In the genomic region with DNA sequence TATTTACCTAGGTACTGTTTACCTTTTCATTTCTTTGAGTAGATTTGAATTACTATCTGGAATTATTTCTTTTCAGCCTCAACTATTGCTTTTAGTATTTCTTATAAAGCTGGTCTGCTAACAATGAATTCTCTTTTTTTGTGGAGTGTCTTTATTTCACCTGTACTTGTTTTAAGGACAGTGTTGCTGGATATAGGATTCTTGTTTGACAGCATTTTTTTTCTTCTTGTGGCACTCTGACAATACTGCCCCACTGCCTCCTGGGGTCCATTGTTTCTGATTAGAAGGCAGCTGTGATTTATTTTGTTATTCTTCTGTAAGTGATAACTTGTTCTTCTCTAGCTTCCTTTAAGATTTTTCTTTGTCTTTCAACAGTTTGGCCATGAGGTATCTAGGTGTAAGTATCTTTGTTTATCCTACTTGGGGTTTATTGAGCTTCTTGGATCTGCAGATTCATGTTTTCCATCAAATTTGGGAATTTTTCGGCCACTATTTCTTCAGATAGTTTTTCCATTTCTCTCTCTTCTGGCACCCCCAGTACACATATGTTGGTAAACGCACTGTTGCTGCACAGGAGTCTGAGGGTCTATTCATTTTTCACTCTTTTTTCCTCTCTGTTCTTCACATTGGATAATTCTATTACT, we compare ENCODE assay signal across 26 cellular contexts.
"Had no signal": no experiment of that assay in that cellular context is flagged by ENCODE, and none has a peak within 500 bp of the region (broad histone marks: within the 10 kb centered on the region; RNA-seq: fewer than 3 reads in every experiment).

No MANE protein-coding gene starts in this region.

- ATAC-seq: stimulated activated effector memory CD8-positive, alpha-beta T cell treated with anti-CD3 and anti-CD28 coated beads, Interleukin-12 subunit alpha, Interleukin-12 subunit beta, amount 100 ng/mL, for 72 hours; stimulated activated memory B cell treated with anti-CD40 and anti-IgM and Interleukin-4, amounts not matched to agents 10 μg/mL and 1 μg/mL and 100 μg/mL, for 72 hours; stimulated activated naive B cell treated with anti-CD40 and anti-IgM and Interleukin-4, amounts not matched to agents 10 μg/mL and 1 μg/mL and 100 μg/mL, for 72 hours; stimulated activated naive CD8-positive, alpha-beta T cell treated with anti-CD3 and anti-CD28 coated beads, Interleukin-15, amount 100 ng/mL, for 72 hours; stimulated activated naive CD8-positive, alpha-beta T cell treated with anti-CD3 and anti-CD28 coated beads, Interleukin-15, Interleukin-2, amounts not matched to agents 100 U/mL and 50 U/mL, for 24 hours had no signal

- DNase-seq: stimulated activated CD4-positive, alpha-beta T cell treated with anti-CD3 and anti-CD28 coated beads, Interleukin-2, amount 100 ng/mL, for 48 hours; stimulated activated CD4-positive, alpha-beta T cell treated with anti-CD3 and anti-CD28 coated beads, Interleukin-4, amount 100 ng/mL, for 1 hour; stimulated activated CD4-positive, alpha-beta T cell treated with anti-CD3 and anti-CD28 coated beads, Interleukin-4, amount 100 ng/mL, for 24 hours; stimulated activated CD4-positive, alpha-beta T cell treated with anti-CD3 and anti-CD28 coated beads, Interleukin-4, amount 100 ng/mL, for 4 hours; stimulated activated CD8-positive, alpha-beta memory T cell treated with anti-CD3 and anti-CD28 coated beads, Interleukin-4, amount 100 ng/mL, for 48 hours; stimulated activated naive B cell treated with anti-CD40 and anti-IgM and Interleukin-4, amounts not matched to agents 10 μg/mL and 1 μg/mL and 100 μg/mL, for 72 hours; stimulated activated naive CD4-positive, alpha-beta T cell; stimulated activated naive CD4-positive, alpha-beta T cell treated with Interleukin-2 at 50 U/mL for 16 hours; stimulated activated naive CD8-positive, alpha-beta T cell treated with anti-CD3 and anti-CD28 coated beads, Interleukin-15, amount 100 ng/mL, for 72 hours; stimulated activated naive CD8-positive, alpha-beta T cell treated with anti-CD3 and anti-CD28 coated beads, Interleukin-15, Interleukin-2, amounts not matched to agents 100 U/mL and 50 U/mL, for 24 hours; stomach; substantia nigra; testis; thyroid gland; transverse colon; upper lobe of left lung; upper lobe of right lung; uterus had no signal

- H3K36me3 ChIP-seq: stomach, suprapubic skin, thoracic aorta, thyroid gland, tibial nerve, transverse colon, upper lobe of left lung, upper lobe of right lung, uterus, vagina had no signal

- H3K9me3 ChIP-seq: suprapubic skin, testis, thyroid gland, upper lobe of left lung, upper lobe of right lung, uterus, vagina had no signal

- H3K4me3 Mint-ChIP-seq: stimulated activated effector memory CD8-positive, alpha-beta T cell treated with anti-CD3 and anti-CD28 coated beads, Interleukin-12 subunit alpha, Interleukin-12 subunit beta, amount 100 ng/mL, for 72 hours; stimulated activated memory B cell treated with anti-CD40 and anti-IgM and Interleukin-4, amounts not matched to agents 10 μg/mL and 1 μg/mL and 100 μg/mL, for 72 hours; stimulated activated naive B cell treated with anti-CD40 and anti-IgM and Interleukin-4, amounts not matched to agents 10 μg/mL and 1 μg/mL and 100 μg/mL, for 72 hours; stimulated activated naive CD8-positive, alpha-beta T cell treated with anti-CD3 and anti-CD28 coated beads, Interleukin-15, amount 100 ng/mL, for 72 hours; stimulated activated naive CD8-positive, alpha-beta T cell treated with anti-CD3 and anti-CD28 coated beads, Interleukin-15, Interleukin-2, amounts not matched to agents 100 ng/mL and 50 ng/mL, for 24 hours; type B pancreatic cell had no signal

- H3K36me3 Mint-ChIP-seq: stimulated activated effector memory CD8-positive, alpha-beta T cell treated with anti-CD3 and anti-CD28 coated beads, Interleukin-12 subunit alpha, Interleukin-12 subunit beta, amount 100 ng/mL, for 72 hours; type B pancreatic cell had no signal

- H3K27me3 Mint-ChIP-seq: stimulated activated memory B cell treated with anti-CD40 and anti-IgM and Interleukin-4, amounts not matched to agents 10 μg/mL and 1 μg/mL and 100 μg/mL, for 72 hours; stimulated activated naive B cell treated with anti-CD40 and anti-IgM and Interleukin-4, amounts not matched to agents 10 μg/mL and 1 μg/mL and 100 μg/mL, for 72 hours; stimulated activated naive CD8-positive, alpha-beta T cell treated with anti-CD3 and anti-CD28 coated beads, Interleukin-15, amount 100 ng/mL, for 72 hours; stimulated activated naive CD8-positive, alpha-beta T cell treated with anti-CD3 and anti-CD28 coated beads, Interleukin-15, Interleukin-2, amounts not matched to agents 100 ng/mL and 50 ng/mL, for 24 hours; type B pancreatic cell had no signal

- H3K27ac ChIP-seq: stomach, suprapubic skin, testis, thoracic aorta, thyroid gland, tibial nerve, transverse colon, upper lobe of left lung, upper lobe of right lung, uterus, vagina had no signal

- H3K4me1 Mint-ChIP-seq: stimulated activated effector memory CD8-positive, alpha-beta T cell treated with anti-CD3 and anti-CD28 coated beads, Interleukin-12 subunit alpha, Interleukin-12 subunit beta, amount 100 ng/mL, for 72 hours; stimulated activated memory B cell treated with anti-CD40 and anti-IgM and Interleukin-4, amounts not matched to agents 10 μg/mL and 1 μg/mL and 100 μg/mL, for 72 hours; stimulated activated naive B cell treated with anti-CD40 and anti-IgM and Interleukin-4, amounts not matched to agents 10 μg/mL and 1 μg/mL and 100 μg/mL, for 72 hours had no signal

- H3K4me1 ChIP-seq: suprapubic skin, testis, thyroid gland, tibial nerve, transverse colon, upper lobe of left lung, upper lobe of right lung, uterus, vagina had no signal

- H3K4me3 ChIP-seq: stomach, suprapubic skin, testis, thoracic aorta, thyroid gland, tibial nerve, transverse colon, upper lobe of left lung, upper lobe of right lung, uterus, vagina had no signal

- H3K27me3 ChIP-seq: stomach, suprapubic skin, testis, thyroid gland, tibial nerve, transverse colon, upper lobe of left lung, upper lobe of right lung, uterus, vagina had no signal

- H3K27ac Mint-ChIP-seq: stimulated activated effector memory CD8-positive, alpha-beta T cell treated with anti-CD3 and anti-CD28 coated beads, Interleukin-12 subunit alpha, Interleukin-12 subunit beta, amount 100 ng/mL, for 72 hours; stimulated activated memory B cell treated with anti-CD40 and anti-IgM and Interleukin-4, amounts not matched to agents 10 μg/mL and 1 μg/mL and 100 μg/mL, for 72 hours; stimulated activated naive B cell treated with anti-CD40 and anti-IgM and Interleukin-4, amounts not matched to agents 10 μg/mL and 1 μg/mL and 100 μg/mL, for 72 hours; stimulated activated naive CD8-positive, alpha-beta T cell treated with anti-CD3 and anti-CD28 coated beads, Interleukin-15, amount 100 ng/mL, for 72 hours; stimulated activated naive CD8-positive, alpha-beta T cell treated with anti-CD3 and anti-CD28 coated beads, Interleukin-15, Interleukin-2, amounts not matched to agents 100 ng/mL and 50 ng/mL, for 24 hours; type B pancreatic cell had no signal
